ENCODE assay signal across 8 cellular contexts in genomic region chr22:19962246-19962908, GRCh38. TPM values are rescaled to one million over a fixed set of nuclear protein-coding genes. Genes with fewer than 3 reads are reported as not detected.
DNase-seq lines count a peak whose midpoint lies in the region; ATAC-seq and TF ChIP-seq lines count a peak whose summit lies in the region.

No MANE protein-coding gene starts in this region.

- H3K4me1 ChIP-seq in HUES6 (ENCODE audit: control insufficient read depth, insufficient read depth, low read length): peaks cover 25% of the 10 kb centered on the region
- peaks cover 0 to 44% (median 25%) of the 10 kb centered on the region in 12 donors for H3K4me1 ChIP-seq in heart left ventricle
- H3K4me1 ChIP-seq in prostate gland (replicated peaks): peaks cover 16% of the 10 kb centered on the region

- H3K27ac Mint-ChIP-seq in activated naive CD8-positive, alpha-beta T cell treated with anti-CD3 and anti-CD28 coated beads, Interleukin-2, amount 50 U/mL, for 24 hours: no peak overlapping the region

- CTCF ChIA-PET in RWPE1 (lab: Yijun Ruan, JAX): interaction anchor here (0.6 kb wide), 1 partner anchor 8 kb away, joined by 3 read pairs; no protein-coding TSS in a partner anchor

- ATAC-seq in activated naive CD8-positive, alpha-beta T cell treated with anti-CD3 and anti-CD28 coated beads, Interleukin-2, amount 50 U/mL, for 24 hours: peak; percentile 58
- ATAC-seq in heart left ventricle (peak; percentile 44 to 63 (median 54)), GM21723 (IDR thresholded peaks at IDR 0.05; ENCODE audit: unreplicated experiment) (no peak)

- no peak for TF ChIP-seq POLR2A in heart left ventricle (IDR thresholded peaks at IDR 0.05)
- peak; percentile 41 for TF ChIP-seq POLR2A in prostate gland (IDR thresholded peaks at IDR 0.05)

- no peaks in the 10 kb centered on the region for H3K36me3 ChIP-seq in HUES6 (ENCODE audit: control insufficient read depth, insufficient read depth, low read length)
- peaks cover 0 to 47% (median 30%) of the 10 kb centered on the region in 9 donors for H3K36me3 ChIP-seq in heart left ventricle
- peaks cover 3 to 7% of the 10 kb centered on the region in 2 donors for H3K36me3 ChIP-seq in prostate gland

- H3K4me1 Mint-ChIP-seq in activated naive CD8-positive, alpha-beta T cell treated with anti-CD3 and anti-CD28 coated beads, Interleukin-2, amount 50 U/mL, for 24 hours: peaks cover 14% of the 10 kb centered on the region

- peak overlapping the region; percentile 42 for H3K4me3 ChIP-seq in HUES6 (ENCODE audit: low read depth, low read length)
- H3K4me3 ChIP-seq in heart left ventricle: no peak overlapping the region
- H3K4me3 ChIP-seq in prostate gland: peak overlapping the region; percentile 16 to 32

- H3K27ac ChIP-seq in HUES6 (ENCODE audit: low read depth, low read length) (no peak overlapping the region; the same call in 1 of the 2 replicates), RWPE1 (peak overlapping the region; percentile 78), heart left ventricle (no peak overlapping the region), prostate gland (peak overlapping the region; percentile 80 to 86)

- H3K9ac ChIP-seq in HUES6 (ENCODE audit: low read length): peak overlapping the region; percentile 30

- no peaks in the 10 kb centered on the region for H3K9me3 Mint-ChIP-seq in activated naive CD8-positive, alpha-beta T cell treated with anti-CD3 and anti-CD28 coated beads, Interleukin-2, amount 50 U/mL, for 24 hours

- peaks cover 4% of the 10 kb centered on the region; the same call in 1 of the 2 replicates for H3K27me3 ChIP-seq in HUES6 (ENCODE audit: control insufficient read depth, insufficient read depth, low read length)
- no peaks in the 10 kb centered on the region for H3K27me3 ChIP-seq in heart left ventricle
- H3K27me3 ChIP-seq in prostate gland (replicated peaks; ENCODE audit: insufficient read depth): no peaks in the 10 kb centered on the region

- H3K4me3 Mint-ChIP-seq in activated naive CD8-positive, alpha-beta T cell treated with anti-CD3 and anti-CD28 coated beads, Interleukin-2, amount 50 U/mL, for 24 hours: no peak overlapping the region

- DNase-seq in COR-L47 (lab: John Stamatoyannopoulos, UW) (peak; percentile 85), RWPE1 (ENCODE audit: low spot score) (peak; percentile 71), heart left ventricle (peak; percentile 57 to 80 (median 77)), prostate gland (ENCODE audit: low spot score) (peak; percentile 84), cerebellum (ENCODE audit: low spot score) (no peak)
- peak; percentile 72 for DNase-seq in activated naive CD8-positive, alpha-beta T cell treated with anti-CD3 and anti-CD28 coated beads, Interleukin-2, amount 50 U/mL, for 24 hours

- TF ChIP-seq CTCF in RWPE1 (conservative IDR thresholded peaks at IDR 0.05; ENCODE audit: low read depth) (peak; percentile 62), heart left ventricle (IDR thresholded peaks at IDR 0.05) (peak; percentile 36 to 64 (median 54)), prostate gland (IDR thresholded peaks at IDR 0.05) (peak in 3 of 4 experiments; percentile 60 to 76 (median 62))

- H3K36me3 Mint-ChIP-seq in activated naive CD8-positive, alpha-beta T cell treated with anti-CD3 and anti-CD28 coated beads, Interleukin-2, amount 50 U/mL, for 24 hours (ENCODE audit: low read depth): peaks cover 9% of the 10 kb centered on the region

- POLR2A ChIA-PET in RWPE1 (lab: Yijun Ruan, JAX; ENCODE audit: low non-redundant PET): no interaction called here

- whole genome bisulfite sequencing in heart left ventricle, 4 donors: 52 to 61% (median 54%) methylated on average over 10 to 22 of the region's 22 CpGs
- 30% methylated on average over 22 of the region's 22 CpGs for WGBS in prostate gland

- H3K27me3 Mint-ChIP-seq in activated naive CD8-positive, alpha-beta T cell treated with anti-CD3 and anti-CD28 coated beads, Interleukin-2, amount 50 U/mL, for 24 hours: no peaks in the 10 kb centered on the region

- intact Hi-C loops in heart left ventricle (cut with DNase I) (loop anchor here in 3 of 10 donors (10.0 kb wide), 2 partner anchors 122 to 162 kb away; partner anchors contain the start of gene DGCR8 (in 2 of the 3)), prostate gland (cut with DNase I) (no loop called here)

- H3K9me3 ChIP-seq in HUES6 (ENCODE audit: control insufficient read depth, insufficient read depth, low read depth, low read length) (no peaks in the 10 kb centered on the region), heart left ventricle (no peaks in the 10 kb centered on the region), prostate gland (no peaks in the 10 kb centered on the region)

RNA-seq across cellular contexts. Expression of gene TXNRD2, which starts 20.8 kb away (rescaled TPM):
- total RNA-seq in heart left ventricle (10 to 100 TPM; 23.5 to 42.5 (median 33.5) TPM), prostate gland (10 to 100 TPM; 62.1 to 84.5 TPM), cerebellum (9.5 TPM)
- polyA plus RNA-seq in heart left ventricle: 10 to 100 TPM; 23.4 to 60.2 TPM

RNA-seq across cellular contexts. Expression of gene COMT, which starts 20.8 kb away (rescaled TPM):
- 100 to 1,000 TPM in 8 of 9 donors, 10 to 100 TPM in 1; 69.7 to 195 (median 119) TPM for total RNA-seq in heart left ventricle
- polyA plus RNA-seq in heart left ventricle: 100 to 1,000 TPM in 1 of 2 donors, 10 to 100 TPM in 1; 84.7 to 249 TPM
- total RNA-seq in prostate gland: 100 to 1,000 TPM; 456 to 513 TPM
- 39.5 TPM for total RNA-seq in cerebellum

RNA-seq across cellular contexts. Expression of gene ARVCF, which starts 54.2 kb away (rescaled TPM):
- total RNA-seq in heart left ventricle (10 to 100 TPM; 21.2 to 46.6 (median 33.3) TPM), prostate gland (10 to 100 TPM; 39.6 to 65.9 TPM), cerebellum (64.5 TPM)
- 10 to 100 TPM; 33.0 to 39.2 TPM for polyA plus RNA-seq in heart left ventricle

RNA-seq across cellular contexts. Expression of gene TANGO2, which starts 58.5 kb away (rescaled TPM):
- total RNA-seq in heart left ventricle (100 to 1,000 TPM in 3 of 9 donors, 10 to 100 TPM in 6; 55.6 to 341 (median 83.7) TPM), prostate gland (10 to 100 TPM; 34.3 to 40.1 TPM), cerebellum (12.4 TPM)
- polyA plus RNA-seq in heart left ventricle: 10 to 100 TPM; 51.3 to 63.0 TPM

Comparison
In these comparisons a context has a peak if more than half of its experiments do, and no peak if none do; other contexts are left out.
1. H3K27ac ChIP-seq: peak in RWPE1 (single experiment) and prostate gland (2 of 2); none in HUES6 (single experiment) and heart left ventricle (0 of 12).
2. H3K4me3 ChIP-seq: peak in HUES6 (single experiment) and prostate gland (2 of 2); none in heart left ventricle (0 of 12).
3. Peak in every context shown above with its lines, with median percentiles within 50 percentile points of each other: CTCF ChIP-seq.